6 cellular contexts compared by ENCODE assay signal in the genomic region with DNA sequence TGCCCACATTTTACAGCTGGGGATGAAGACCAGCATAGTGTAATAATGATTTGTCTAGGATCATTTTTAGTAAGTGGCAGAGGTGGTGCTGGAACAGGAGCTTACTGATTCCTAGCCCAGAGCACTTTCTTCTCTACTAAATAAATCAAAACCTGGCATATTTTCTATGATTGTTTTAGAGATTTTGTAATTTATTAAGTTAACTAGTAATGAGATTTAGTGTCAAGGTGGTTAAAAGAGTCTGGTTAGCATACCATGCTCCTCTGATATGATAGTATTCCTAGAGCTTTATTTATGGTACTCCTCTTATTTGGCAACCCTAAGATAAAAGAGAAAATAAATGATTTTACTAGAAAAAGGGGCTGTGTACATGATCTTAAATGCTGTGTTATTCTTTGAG.
"Had no signal": no experiment of that assay in that cellular context is flagged by ENCODE, and none has a peak within 500 bp of the region (broad histone marks: within the 10 kb centered on the region; RNA-seq: fewer than 3 reads in every experiment).

No MANE protein-coding gene starts in this region.

- DNase-seq: IMR-90, KBM-7 had no signal

- H3K27me3 Mint-ChIP-seq: IgD-negative memory B cell had no signal

- H3K4me3 ChIP-seq: K562 had no signal

- H3K36me3 Mint-ChIP-seq: IgD-negative memory B cell had no signal

- ATAC-seq: HepG2, K562 had no signal

- H3K4me3 Mint-ChIP-seq: IgD-negative memory B cell had no signal

- H3K4me1 Mint-ChIP-seq: IgD-negative memory B cell had no signal

- H3K27ac ChIP-seq: HL-60 had no signal

- H3K27ac Mint-ChIP-seq: IgD-negative memory B cell had no signal

- H3K9me3 Mint-ChIP-seq: IgD-negative memory B cell had no signal
